In the genomic region with DNA sequence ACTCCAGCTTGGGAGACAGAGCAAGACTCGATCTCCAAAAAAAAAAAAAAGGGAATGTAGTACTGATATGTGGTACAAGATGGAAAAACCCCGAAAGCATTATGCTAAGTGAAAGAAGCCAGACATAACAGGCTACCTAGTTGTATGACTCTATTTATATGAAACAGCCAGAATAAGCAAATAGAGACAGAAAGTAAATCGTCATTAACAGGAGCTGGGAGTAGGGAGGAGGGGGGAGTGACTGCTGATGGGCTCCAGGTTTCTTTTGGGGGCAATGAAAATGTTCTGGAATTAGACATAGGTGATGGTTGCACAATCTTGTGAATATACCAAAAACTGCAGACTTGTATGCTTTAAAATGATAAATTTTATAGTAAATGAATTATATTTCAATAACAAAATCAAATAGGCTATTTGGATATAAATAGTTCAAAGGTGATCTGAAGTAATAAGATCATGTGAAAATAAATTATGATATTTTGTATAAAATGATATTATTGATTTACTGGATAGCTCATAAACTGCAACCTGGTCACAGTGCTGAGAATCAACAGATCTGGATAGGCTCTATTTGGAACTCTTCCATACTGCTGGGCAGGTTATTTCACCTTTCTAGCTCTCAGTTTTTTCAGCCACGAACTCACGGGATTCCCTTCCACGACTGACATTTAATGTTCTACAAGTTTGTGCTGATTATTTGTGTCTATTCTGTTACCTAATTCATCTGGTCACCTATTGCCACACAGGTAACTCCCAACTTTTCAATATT, we compare ENCODE assay signal across 22 cellular contexts. TPM values are rescaled to one million over a fixed set of nuclear protein-coding genes. Genes with fewer than 3 reads are reported as not detected.
DNase-seq lines count a peak whose midpoint lies in the region; ATAC-seq, FAIRE-seq and TF ChIP-seq lines count a peak whose summit lies in the region.
"Had no signal": no experiment of that assay in that cellular context is flagged by ENCODE, and none has a peak within 500 bp of the region (broad histone marks: within the 10 kb centered on the region; RNA-seq: fewer than 3 reads in every experiment).

No MANE protein-coding gene starts in this region.

- H3K4me1 Mint-ChIP-seq in HFFc6 (ENCODE audit: low read depth) = peaks cover 42% of the 10 kb centered on the region
- peaks cover 31 to 33% of the 10 kb centered on the region in 2 donors for H3K4me1 Mint-ChIP-seq in natural killer cell treated with Interleukin-12 subunit alpha and Interleukin-12 subunit beta and Interleukin-15 and Interleukin-18, amount 100 ng/mL, for 72 hours (ENCODE audit: low read depth in 2 of 2)

- TF ChIP-seq CTCF in HFFc6 (IDR thresholded peaks at IDR 0.05) (no peak), GM12878 (IDR thresholded peaks at IDR 0.05 in 2 of 3, conservative IDR thresholded peaks at IDR 0.05 in 1 of 3; ENCODE audit: control insufficient read depth in 2 of 3, extremely low read depth in 1 of 3, insufficient read depth in 1 of 3, low read depth in 3 of 3, low read length in 3 of 3) (no peak), fibroblast of villous mesenchyme (IDR thresholded peaks at IDR 0.05; ENCODE audit: insufficient read depth, low read depth, low read length) (no peak), sigmoid colon (IDR thresholded peaks at IDR 0.05) (no peak), osteoblast (IDR thresholded peaks at IDR 0.05; ENCODE audit: extremely low read depth, low read depth, low read length) (no peak)

- no peaks in the 10 kb centered on the region for H4K20me1 ChIP-seq in GM12878 (ENCODE audit: control insufficient read depth, insufficient read depth)
- peaks cover 40% of the 10 kb centered on the region for H4K20me1 ChIP-seq in osteoblast (ENCODE audit: insufficient read depth, low read length)

- H3K9ac ChIP-seq in GM12878 (ENCODE audit: control insufficient read depth, insufficient read depth, low read length) = no peak overlapping the region

- no peaks in the 10 kb centered on the region; the same call in 1 of the 2 replicates for H3K4me1 ChIP-seq in GM12878 (ENCODE audit: control insufficient read depth, insufficient read depth, low read length)
- H3K4me1 ChIP-seq in sigmoid colon = peaks cover 0 to 79% (median 51%) of the 10 kb centered on the region in 4 donors
- peaks cover 26% of the 10 kb centered on the region for H3K4me1 ChIP-seq in osteoblast (ENCODE audit: insufficient read depth, low read length)

- TF ChIP-seq POLR2A in GM12878 (IDR thresholded peaks at IDR 0.05; ENCODE audit: low read depth, low read length) (no peak), sigmoid colon (IDR thresholded peaks at IDR 0.05) (no peak)

- no peak overlapping the region for H3K27ac ChIP-seq in GM12878 (ENCODE audit: control insufficient read depth, insufficient read depth)
- peak overlapping the region in 3 of 4 donors; percentile 65 to 76 (median 69) for H3K27ac ChIP-seq in sigmoid colon
- H3K27ac ChIP-seq in osteoblast (ENCODE audit: low read depth, low read length) = no peak overlapping the region
- H3K27ac ChIP-seq in caudate nucleus (ENCODE audit: low read depth, low read length) = no peak overlapping the region

- H3K27ac Mint-ChIP-seq in HFFc6 = peak overlapping the region; percentile 77
- H3K27ac Mint-ChIP-seq in natural killer cell treated with Interleukin-12 subunit alpha and Interleukin-12 subunit beta and Interleukin-15 and Interleukin-18, amount 100 ng/mL, for 72 hours = no peak overlapping the region
- H3K27ac Mint-ChIP-seq: CD4-positive, CD25-positive, alpha-beta regulatory T cell had no signal

- no peak for ATAC-seq in GM12878
- no peak for ATAC-seq in natural killer cell treated with Interleukin-12 subunit alpha and Interleukin-12 subunit beta and Interleukin-15 and Interleukin-18, amount 100 ng/mL, for 72 hours

- SMC1A ChIA-PET in GM12878 (lab: Charles Lee; ENCODE audit: uncharacterized antibody, unreplicated experiment) = interaction anchor here (0.9 to 1.2 kb wide), 3 partner anchors 17 to 26 kb away, joined by 3 to 4 read pairs (median 3); no protein-coding TSS in a partner anchor

- DNase-seq in HFFc6 = no peak
- no peak for DNase-seq in GM12878 (ENCODE audit: low read depth, low spot score)
- DNase-seq in fibroblast of villous mesenchyme (ENCODE audit: low read depth) = peak; percentile 68
- DNase-seq in sigmoid colon = no peak
- no peak for DNase-seq in osteoblast (ENCODE audit: insufficient read length, low spot score, missing footprints)
- DNase-seq in RCC 7860 (ENCODE audit: low spot score) = no peak
- no peak for DNase-seq in natural killer cell treated with Interleukin-12 subunit alpha and Interleukin-12 subunit beta and Interleukin-15 and Interleukin-18, amount 100 ng/mL, for 72 hours (ENCODE audit: low spot score)
- no peak for DNase-seq in caudate nucleus (lab: John Stamatoyannopoulos, UW)
- DNase-seq: ACHN; Calu3; CD4-positive, CD25-positive, alpha-beta regulatory T cell; DMS53; H7; Kasumi-1; MM.1S; NCI-H1105 treated with DMSO at 0.1 percent for 48 hours; NCI-H187 treated with DMSO at 0.1 percent for 48 hours; NCI-H345; NCI-H526; NK-92 treated with Interleukin-12 subunit alpha and Interleukin-12 subunit beta, amount 100 ng/mL, for 24 hours; OCI-M1 had no signal

- H3K4me3 Mint-ChIP-seq in HFFc6 = peak overlapping the region; percentile 54
- H3K4me3 Mint-ChIP-seq in natural killer cell treated with Interleukin-12 subunit alpha and Interleukin-12 subunit beta and Interleukin-15 and Interleukin-18, amount 100 ng/mL, for 72 hours = no peak overlapping the region

- no peak for TF ChIP-seq RAD21 in GM12878 (IDR thresholded peaks at IDR 0.05; ENCODE audit: insufficient read depth, low read depth, low read length)

- no peaks in the 10 kb centered on the region for H3K27me3 ChIP-seq in GM12878 (replicated peaks in 1 of 2; ENCODE audit: control insufficient read depth in 2 of 2, insufficient read depth in 2 of 2, low read length in 1 of 2)
- no peaks in the 10 kb centered on the region for H3K27me3 ChIP-seq in sigmoid colon
- no peaks in the 10 kb centered on the region for H3K27me3 ChIP-seq in osteoblast (ENCODE audit: insufficient read depth, low read length)

- H3K79me2 ChIP-seq in GM12878 (ENCODE audit: control insufficient read depth, insufficient read depth, low read length) = peaks cover 26% of the 10 kb centered on the region
- peaks cover 73% of the 10 kb centered on the region for H3K79me2 ChIP-seq in osteoblast (ENCODE audit: insufficient read depth, low read length)

- CTCF ChIA-PET in GM12878 (lab: Yijun Ruan, JAX) = interaction anchor here (1.0 to 1.5 kb wide), 3 partner anchors 18 to 73 kb away, joined by 3 to 4 read pairs (median 3); no protein-coding TSS in a partner anchor

- no peaks in the 10 kb centered on the region for H3K9me3 Mint-ChIP-seq in HFFc6
- no peaks in the 10 kb centered on the region for H3K9me3 Mint-ChIP-seq in natural killer cell treated with Interleukin-12 subunit alpha and Interleukin-12 subunit beta and Interleukin-15 and Interleukin-18, amount 100 ng/mL, for 72 hours
- H3K9me3 Mint-ChIP-seq: CD4-positive, CD25-positive, alpha-beta regulatory T cell had no signal

- in situ Hi-C loops in GM12878 (cut with MboI) = no loop called here

- FAIRE-seq in GM12878 (lab: Jason Lieb, UNC) (no peak), RCC 7860 (lab: Jason Lieb, UNC) (no peak)
- FAIRE-seq: GM19239 had no signal

- H3K27me3 Mint-ChIP-seq in HFFc6 (ENCODE audit: insufficient read depth) = no peaks in the 10 kb centered on the region
- H3K27me3 Mint-ChIP-seq in natural killer cell treated with Interleukin-12 subunit alpha and Interleukin-12 subunit beta and Interleukin-15 and Interleukin-18, amount 100 ng/mL, for 72 hours = no peaks in the 10 kb centered on the region

- WGBS in GM12878 (ENCODE audit: insufficient coverage, insufficient replicate concordance, low lambda C conversion rate, missing lambda C conversion rate) = 73% methylated on average over 5 of the region's 6 CpGs
- 69 to 76% methylated on average over 6 of the region's 6 CpGs for WGBS in sigmoid colon, 2 donors

- BruUV-seq in GM12878 (replicated peaks; lab: Mats Ljungman, UMichigan) = no TSS peak

- POLR2A ChIA-PET in GM12878 (lab: Charles Lee) = interaction anchor here (0.7 to 1.0 kb wide), 2 partner anchors 13 to 36 kb away, joined by 3 read pairs; no protein-coding TSS in a partner anchor

- H2AFZ ChIP-seq in GM12878 (ENCODE audit: control insufficient read depth, low read depth, low read length) = no peak overlapping the region
- H2AFZ ChIP-seq in osteoblast (ENCODE audit: low read length) = no peak overlapping the region

- TF ChIP-seq EP300 in GM12878 (IDR thresholded peaks at IDR 0.05; ENCODE audit: borderline replicate concordance in 1 of 2, control insufficient read depth in 1 of 2, low read depth in 2 of 2, low read length in 2 of 2) (no peak), sigmoid colon (IDR thresholded peaks at IDR 0.05) (peak in 2 of 4 donors; percentile 28 to 39)

- RAD21 ChIA-PET in GM12878 (lab: Charles Lee; ENCODE audit: unreplicated experiment) = interaction anchor here (1.1 kb wide), 1 partner anchor 20 kb away, joined by 3 read pairs; no protein-coding TSS in a partner anchor

- H3K4me3 ChIP-seq in GM12878 (no peak overlapping the region), fibroblast of villous mesenchyme (ENCODE audit: low read depth, low read length) (no peak overlapping the region), sigmoid colon (no peak overlapping the region), osteoblast (ENCODE audit: insufficient read depth, low read length) (no peak overlapping the region)

- H3K36me3 ChIP-seq in GM12878 (ENCODE audit: control insufficient read depth in 2 of 2, insufficient read depth in 2 of 2, low read length in 1 of 2) = no peaks in the 10 kb centered on the region
- no peaks in the 10 kb centered on the region for H3K36me3 ChIP-seq in sigmoid colon
- no peaks in the 10 kb centered on the region for H3K36me3 ChIP-seq in osteoblast (ENCODE audit: insufficient read depth, low read length)

- no peaks in the 10 kb centered on the region for H3K36me3 Mint-ChIP-seq in HFFc6 (ENCODE audit: low read depth)
- no peaks in the 10 kb centered on the region for H3K36me3 Mint-ChIP-seq in natural killer cell treated with Interleukin-12 subunit alpha and Interleukin-12 subunit beta and Interleukin-15 and Interleukin-18, amount 100 ng/mL, for 72 hours

- H3K9me3 ChIP-seq in GM12878 (replicated peaks; ENCODE audit: control insufficient read depth, insufficient read depth, low read length) = no peaks in the 10 kb centered on the region
- H3K9me3 ChIP-seq in sigmoid colon = no peaks in the 10 kb centered on the region
- no peaks in the 10 kb centered on the region for H3K9me3 ChIP-seq in osteoblast (ENCODE audit: low read depth, low read length)

- intact Hi-C loops in GM12878 (cut with micrococcal nuclease; ENCODE audit: unreplicated experiment) (no loop called here), sigmoid colon (cut with DNase I) (loop anchor here (2.0 kb wide), 1 partner anchor 24 kb away; no protein-coding TSS in a partner anchor)

- H3K4me2 ChIP-seq in GM12878 (ENCODE audit: control insufficient read depth, insufficient read depth) (0 out of 2 replicates have a peak overlapping the region, but pooled peaks have one; percentile 9), osteoblast (ENCODE audit: insufficient read depth, low read length) (no peak overlapping the region)

RNA-seq across cellular contexts. Expression of a gene that starts 27.1 kb away (rescaled TPM):
- 10 to 100 TPM; 12.0 to 15.5 (median 12.7) TPM for total RNA-seq in HFFc6 (2021; fragmentation: NEBNext Ultra II Directional; extraction: Animal tissue kit (Norgen Biotek cat#: 25700))
- 15.9 and 18.2 TPM in 2 replicates for total RNA-seq in GM12878 (2013; cell fraction: nucleolus; rRNA removed)
- total RNA-seq in GM12878 (2014; rRNA removed) (7.7 and 9.0 TPM in 2 replicates), GM12878 (2014; rRNA removed; fragmentation: Illumina TruSeq; extraction: Trizol) (11.4 TPM in 2 replicates), GM12878 (2021) (10.1 and 10.9 TPM in 2 replicates), fibroblast of villous mesenchyme (20.6 and 24.6 TPM in 2 replicates), sigmoid colon (100 to 1,000 TPM in 3 of 4 donors, 10 to 100 TPM in 1; 83.1 to 134 (median 114) TPM), osteoblast (28.2 and 31.5 TPM in 2 replicates)
- polyA plus RNA-seq in GM12878 (2011; ENCODE audit: low read depth) = 5.6 TPM
- polyA plus RNA-seq in GM12878 (2011; rRNA removed) (13.1 and 15.3 TPM in 2 replicates), GM12878 (2014; fragmentation: Illumina TruSeq; extraction: Trizol) (4.3 and 5.5 TPM in 2 replicates), GM12878 (2014; fragmentation: Nextera tagmentation; extraction: Ambion mirVana) (1 to 10 TPM; 3.5 to 5.4 TPM), GM12878 (2014; rRNA removed) (3.4 and 4.5 TPM in 2 replicates), GM12878 (2016; fragmentation: Nextera tagmentation; extraction: Ambion mirVana) (10 to 100 TPM in 1 of 2 experiments, 1 to 10 TPM in 1; 9.6 to 10.2 TPM), sigmoid colon (10 to 100 TPM; 12.9 to 20.2 (median 14.4) TPM)
- 4.9 and 7.1 TPM in 2 replicates for polyA plus RNA-seq in GM12878 (2011; cell fraction: cytosol; rRNA removed)
- polyA plus RNA-seq in GM12878 (2011; cell fraction: nucleus; rRNA removed) = 11.5 and 12.5 TPM in 2 replicates
- polyA plus RNA-seq in GM12878 (2012) = 5.8 and 6.6 TPM in 2 replicates
- polyA minus RNA-seq in GM12878 (2011; rRNA and poly(A)+ RNA removed) = 25.2 and 26.5 TPM in 2 replicates
- 8.0 and 11.0 TPM in 2 replicates for polyA minus RNA-seq in GM12878 (2011; cell fraction: cytosol; rRNA and poly(A)+ RNA removed)
- polyA minus RNA-seq in GM12878 (2011; cell fraction: nucleus; rRNA and poly(A)+ RNA removed) = 8.7 and 12.8 TPM in 2 replicates
- 10 to 100 TPM; 20.1 to 22.3 TPM for total RNA-seq in natural killer cell treated with Interleukin-12 subunit alpha and Interleukin-12 subunit beta and Interleukin-15 and Interleukin-18, amount 100 ng/mL, for 72 hours

Comparison
In these comparisons a context has a peak if more than half of its experiments do, and no peak if none do; other contexts are left out.
1. H3K27ac ChIP-seq: peak in sigmoid colon (3 of 4); none in GM12878 (single experiment), osteoblast (single experiment) and caudate nucleus (single experiment).